In the genomic region with DNA sequence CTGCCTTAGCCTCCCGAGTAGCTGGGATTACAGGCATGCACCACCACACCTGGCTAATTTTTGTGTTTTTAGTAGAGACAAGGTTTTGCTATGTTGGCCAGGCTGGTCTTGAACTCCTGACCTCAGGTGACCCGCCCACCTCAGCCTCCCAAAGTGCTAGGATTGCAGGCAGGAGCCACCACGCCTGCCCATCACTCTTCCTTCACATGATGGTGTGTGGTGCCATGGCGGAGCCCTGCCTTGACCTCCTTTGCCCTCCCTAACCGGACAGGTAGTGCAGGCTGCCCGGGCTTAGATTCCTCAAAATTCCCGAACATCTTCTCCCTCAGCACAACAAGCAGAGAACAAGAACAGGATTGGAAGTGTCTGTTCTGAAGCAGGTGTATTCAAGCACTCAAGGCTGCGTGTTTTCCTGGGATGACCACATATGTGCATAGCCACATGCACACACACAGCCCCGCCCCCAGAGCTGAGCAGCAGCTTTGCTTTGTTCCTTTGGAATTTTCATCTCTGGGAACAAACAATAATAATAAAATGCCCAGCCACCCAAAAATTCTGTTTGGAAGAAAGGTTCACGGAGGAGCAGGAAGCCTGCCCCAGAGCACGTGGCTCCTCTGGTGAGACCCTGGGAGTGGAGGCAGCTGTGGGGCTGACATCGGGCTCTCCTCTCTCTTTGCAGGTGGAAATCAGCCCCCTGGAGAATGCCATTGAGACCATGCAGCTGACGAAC, we compare ENCODE assay signal across 1 cellular context.
TF ChIP-seq lines count a peak whose summit lies in the region.

No MANE protein-coding gene starts in this region.

TF ChIP-seq in GM23338, 12 proteins besides CTCF, POLR2A, EP300 and RAD21 (continued from another document):
- TF ChIP-seq, protein P1, sequence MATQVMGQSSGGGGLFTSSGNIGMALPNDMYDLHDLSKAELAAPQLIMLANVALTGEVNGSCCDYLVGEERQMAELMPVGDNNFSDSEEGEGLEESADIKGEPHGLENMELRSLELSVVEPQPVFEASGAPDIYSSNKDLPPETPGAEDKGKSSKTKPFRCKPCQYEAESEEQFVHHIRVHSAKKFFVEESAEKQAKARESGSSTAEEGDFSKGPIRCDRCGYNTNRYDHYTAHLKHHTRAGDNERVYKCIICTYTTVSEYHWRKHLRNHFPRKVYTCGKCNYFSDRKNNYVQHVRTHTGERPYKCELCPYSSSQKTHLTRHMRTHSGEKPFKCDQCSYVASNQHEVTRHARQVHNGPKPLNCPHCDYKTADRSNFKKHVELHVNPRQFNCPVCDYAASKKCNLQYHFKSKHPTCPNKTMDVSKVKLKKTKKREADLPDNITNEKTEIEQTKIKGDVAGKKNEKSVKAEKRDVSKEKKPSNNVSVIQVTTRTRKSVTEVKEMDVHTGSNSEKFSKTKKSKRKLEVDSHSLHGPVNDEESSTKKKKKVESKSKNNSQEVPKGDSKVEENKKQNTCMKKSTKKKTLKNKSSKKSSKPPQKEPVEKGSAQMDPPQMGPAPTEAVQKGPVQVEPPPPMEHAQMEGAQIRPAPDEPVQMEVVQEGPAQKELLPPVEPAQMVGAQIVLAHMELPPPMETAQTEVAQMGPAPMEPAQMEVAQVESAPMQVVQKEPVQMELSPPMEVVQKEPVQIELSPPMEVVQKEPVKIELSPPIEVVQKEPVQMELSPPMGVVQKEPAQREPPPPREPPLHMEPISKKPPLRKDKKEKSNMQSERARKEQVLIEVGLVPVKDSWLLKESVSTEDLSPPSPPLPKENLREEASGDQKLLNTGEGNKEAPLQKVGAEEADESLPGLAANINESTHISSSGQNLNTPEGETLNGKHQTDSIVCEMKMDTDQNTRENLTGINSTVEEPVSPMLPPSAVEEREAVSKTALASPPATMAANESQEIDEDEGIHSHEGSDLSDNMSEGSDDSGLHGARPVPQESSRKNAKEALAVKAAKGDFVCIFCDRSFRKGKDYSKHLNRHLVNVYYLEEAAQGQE (IDR thresholded peaks at IDR 0.05; ENCODE audit: unreplicated experiment) = no peak
- TF ChIP-seq ZNF331 (CRISPR knock-in tag; IDR thresholded peaks at IDR 0.05; ENCODE audit: low read depth) (no peak), NANOG (IDR thresholded peaks at IDR 0.05; ENCODE audit: borderline replicate concordance) (no peak), JUNB (IDR thresholded peaks at IDR 0.05; ENCODE audit: unreplicated experiment) (no peak), POLR2AphosphoS5 (IDR thresholded peaks at IDR 0.05; ENCODE audit: low read depth) (no peak), EZH2phosphoT487 (IDR thresholded peaks at IDR 0.05; ENCODE audit: unreplicated experiment) (no peak), STAT1 (IDR thresholded peaks at IDR 0.05; ENCODE audit: unreplicated experiment) (no peak), ZNF114 (CRISPR knock-in tag; IDR thresholded peaks at IDR 0.05) (no peak)
